ENCODE assay signal across 34 cellular contexts in the genomic region with DNA sequence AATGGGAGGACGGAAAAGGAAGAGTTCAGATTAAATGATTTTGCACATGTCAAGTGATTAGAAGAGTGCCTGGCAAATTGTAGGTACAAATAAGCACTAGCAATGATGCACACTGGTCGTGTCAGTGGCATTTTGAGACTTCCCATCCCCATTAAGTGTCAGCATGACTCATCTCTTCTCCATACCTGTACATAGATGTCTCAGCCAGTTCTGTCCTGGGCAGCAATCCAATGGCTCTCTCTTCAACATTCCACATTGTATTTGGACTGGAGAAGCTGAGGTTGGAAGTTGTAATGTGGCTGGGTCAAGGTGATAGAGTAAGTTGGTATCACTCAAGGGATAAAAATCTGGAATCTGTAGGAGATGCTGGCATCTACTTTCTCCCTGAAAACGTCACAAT.
"Had no signal": no experiment of that assay in that cellular context is flagged by ENCODE, and none has a peak within 500 bp of the region (broad histone marks: within the 10 kb centered on the region; RNA-seq: fewer than 3 reads in every experiment).

No MANE protein-coding gene starts in this region.

- H3K27me3 ChIP-seq: brain microvascular endothelial cell, cardiac muscle cell, SJCRH30 had no signal

- H3K4me1 ChIP-seq: SJCRH30 had no signal

- ATAC-seq: activated CD4-positive, alpha-beta T cell treated with anti-CD3 and anti-CD28 coated beads for 36 hours; activated CD4-positive, CD25-positive, alpha-beta regulatory T cell treated with anti-CD3 and anti-CD28 coated beads, Interleukin-2, amount 50 U/mL, for 24 hours; activated CD8-positive, alpha-beta T cell treated with anti-CD3 and anti-CD28 coated beads, Interleukin-2, amount 10 ng/mL, durations not matched to agents 7 days and 5 days; activated naive CD8-positive, alpha-beta T cell treated with anti-CD3 and anti-CD28 coated beads, Interleukin-2, amount 50 U/mL, for 24 hours; WTC11 had no signal

- FAIRE-seq: RCC 7860 had no signal

- H3K27me3 Mint-ChIP-seq: activated CD4-positive, alpha-beta T cell treated with anti-CD3 and anti-CD28 coated beads for 36 hours; activated CD4-positive, alpha-beta T cell treated with anti-CD3 and anti-CD28 coated beads, Interleukin-2, amount 10 ng/mL, durations not matched to agents 7 days and 5 days; activated naive CD8-positive, alpha-beta T cell; activated naive CD8-positive, alpha-beta T cell treated with anti-CD3 and anti-CD28 coated beads, Interleukin-2, amount 50 U/mL, for 24 hours; activated T-cell treated with anti-CD3 and anti-CD28 coated beads, Interleukin-2, amount 50 U/mL, for 24 hours; central memory CD8-positive, alpha-beta T cell had no signal

- H3K9me3 Mint-ChIP-seq: activated CD4-positive, alpha-beta T cell treated with anti-CD3 and anti-CD28 coated beads, Interleukin-2, amount 10 ng/mL, durations not matched to agents 7 days and 5 days; activated naive CD4-positive, alpha-beta T cell treated with anti-CD3 and anti-CD28 coated beads, Interleukin-2, amount 10 ng/mL, durations not matched to agents 7 days and 5 days; activated naive CD8-positive, alpha-beta T cell treated with anti-CD3 and anti-CD28 coated beads, Interleukin-2, amount 50 U/mL, for 24 hours; activated T-cell treated with anti-CD3 and anti-CD28 coated beads, Interleukin-2, amount 50 U/mL, for 24 hours; activated T-helper 2 cell treated with anti-CD3 and anti-CD28 coated beads, Interferon-gamma antibody, Interleukin-2, Interleukin-4, amounts not matched to agents 10 μg/mL and 5 μg/mL and 100 μg/mL, durations not matched to agents 14 hours and 24 hours and 36 hours; central memory CD8-positive, alpha-beta T cell; T-helper 1 cell treated with Interleukin-12 subunit alpha and Interleukin-12 subunit beta and Interleukin-4 antibody, amounts not matched to agents 30 μg/mL and 1 μg/mL, for 36 hours; T-helper 2 cell treated with Interferon-gamma antibody and Interleukin-4, amounts not matched to agents 5 μg/mL and 100 μg/mL, for 36 hours; WTC11 had no signal

- H3K4me3 ChIP-seq: cardiac muscle cell, PC-9, SJCRH30, SK-N-MC had no signal

- H3K36me3 ChIP-seq: brain microvascular endothelial cell, cardiac muscle cell, SJCRH30 had no signal

- H3K4me1 Mint-ChIP-seq: WTC11 had no signal

- H3K36me3 Mint-ChIP-seq: activated naive CD8-positive, alpha-beta T cell; WTC11 had no signal

- DNase-seq: activated CD4-positive, alpha-beta T cell treated with anti-CD3 and anti-CD28 coated beads for 36 hours; activated CD4-positive, alpha-beta T cell treated with anti-CD3 and anti-CD28 coated beads, Interleukin-2, amount 10 ng/mL, durations not matched to agents 7 days and 5 days; activated CD4-positive, alpha-beta T cell treated with anti-CD3 and anti-CD28 coated beads, Interleukin-2, amount 50 U/mL, for 48 hours; activated CD8-positive, alpha-beta T cell treated with anti-CD3 and anti-CD28 coated beads, Interleukin-2, amount 10 ng/mL, durations not matched to agents 7 days and 5 days; activated gamma-delta T cell; activated naive CD4-positive, alpha-beta T cell treated with anti-CD3 and anti-CD28 coated beads, Interleukin-2, amount 10 ng/mL, durations not matched to agents 7 days and 5 days; activated naive CD8-positive, alpha-beta T cell treated with anti-CD3 and anti-CD28 coated beads, Interleukin-2, amount 50 U/mL, for 24 hours; activated T-cell treated with anti-CD3 and anti-CD28 coated beads, Interleukin-2, amount 50 U/mL, for 24 hours; aorta; brain microvascular endothelial cell; Kasumi-1; KG1; MM.1S; MV-4-11; NCI-H1092; NCI-H1436 treated with DMSO at 0.1 percent for 48 hours; NCI-H1694 treated with DMSO at 0.1 percent for 48 hours; NCI-H2029; NCI-H345; NCI-H524 treated with DMSO at 0.1 percent for 48 hours; NK-92 treated with Interleukin-12 subunit alpha and Interleukin-12 subunit beta, amount 100 ng/mL, for 24 hours; PC-9; SHP77; SJCRH30 had no signal

- H3K27ac Mint-ChIP-seq: activated CD4-positive, alpha-beta T cell treated with anti-CD3 and anti-CD28 coated beads for 36 hours; activated CD4-positive, alpha-beta T cell treated with anti-CD3 and anti-CD28 coated beads, Interleukin-2, amount 10 ng/mL, durations not matched to agents 7 days and 5 days; activated CD8-positive, alpha-beta T cell treated with anti-CD3 and anti-CD28 coated beads, Interleukin-2, amount 10 ng/mL, durations not matched to agents 7 days and 5 days; activated naive CD4-positive, alpha-beta T cell treated with anti-CD3 and anti-CD28 coated beads, Interleukin-2, amount 10 ng/mL, durations not matched to agents 7 days and 5 days; activated naive CD8-positive, alpha-beta T cell; activated naive CD8-positive, alpha-beta T cell treated with anti-CD3 and anti-CD28 coated beads, Interleukin-2, amount 50 U/mL, for 24 hours; activated T-cell treated with anti-CD3 and anti-CD28 coated beads, Interleukin-2, amount 50 U/mL, for 24 hours; activated T-helper 2 cell treated with anti-CD3 and anti-CD28 coated beads, Interferon-gamma antibody, Interleukin-2, Interleukin-4, amounts not matched to agents 10 μg/mL and 5 μg/mL and 100 μg/mL, durations not matched to agents 14 hours and 24 hours and 36 hours; T-helper 1 cell treated with Interleukin-12 subunit alpha and Interleukin-12 subunit beta and Interleukin-4 antibody, amounts not matched to agents 30 μg/mL and 1 μg/mL, for 36 hours; T-helper 2 cell treated with Interferon-gamma antibody and Interleukin-4, amounts not matched to agents 5 μg/mL and 100 μg/mL, for 36 hours; WTC11 had no signal

- H3K27ac ChIP-seq: brain microvascular endothelial cell, cardiac muscle cell, PC-9, SJCRH30, SK-N-MC had no signal

- H3K4me3 Mint-ChIP-seq: activated CD4-positive, alpha-beta T cell treated with anti-CD3 and anti-CD28 coated beads for 36 hours; activated CD4-positive, alpha-beta T cell treated with anti-CD3 and anti-CD28 coated beads, Interleukin-2, amount 10 ng/mL, durations not matched to agents 7 days and 5 days; activated CD8-positive, alpha-beta T cell treated with anti-CD3 and anti-CD28 coated beads, Interleukin-2, amount 10 ng/mL, durations not matched to agents 7 days and 5 days; activated naive CD4-positive, alpha-beta T cell treated with anti-CD3 and anti-CD28 coated beads, Interleukin-2, amount 10 ng/mL, durations not matched to agents 7 days and 5 days; activated naive CD8-positive, alpha-beta T cell; activated naive CD8-positive, alpha-beta T cell treated with anti-CD3 and anti-CD28 coated beads, Interleukin-2, amount 50 U/mL, for 24 hours; activated T-cell treated with anti-CD3 and anti-CD28 coated beads, Interleukin-2, amount 50 U/mL, for 24 hours; central memory CD8-positive, alpha-beta T cell; T-helper 1 cell treated with Interleukin-12 subunit alpha and Interleukin-12 subunit beta and Interleukin-4 antibody, amounts not matched to agents 30 μg/mL and 1 μg/mL, for 36 hours; T-helper 2 cell treated with Interferon-gamma antibody and Interleukin-4, amounts not matched to agents 5 μg/mL and 100 μg/mL, for 36 hours; WTC11 had no signal
